In the genomic region with DNA sequence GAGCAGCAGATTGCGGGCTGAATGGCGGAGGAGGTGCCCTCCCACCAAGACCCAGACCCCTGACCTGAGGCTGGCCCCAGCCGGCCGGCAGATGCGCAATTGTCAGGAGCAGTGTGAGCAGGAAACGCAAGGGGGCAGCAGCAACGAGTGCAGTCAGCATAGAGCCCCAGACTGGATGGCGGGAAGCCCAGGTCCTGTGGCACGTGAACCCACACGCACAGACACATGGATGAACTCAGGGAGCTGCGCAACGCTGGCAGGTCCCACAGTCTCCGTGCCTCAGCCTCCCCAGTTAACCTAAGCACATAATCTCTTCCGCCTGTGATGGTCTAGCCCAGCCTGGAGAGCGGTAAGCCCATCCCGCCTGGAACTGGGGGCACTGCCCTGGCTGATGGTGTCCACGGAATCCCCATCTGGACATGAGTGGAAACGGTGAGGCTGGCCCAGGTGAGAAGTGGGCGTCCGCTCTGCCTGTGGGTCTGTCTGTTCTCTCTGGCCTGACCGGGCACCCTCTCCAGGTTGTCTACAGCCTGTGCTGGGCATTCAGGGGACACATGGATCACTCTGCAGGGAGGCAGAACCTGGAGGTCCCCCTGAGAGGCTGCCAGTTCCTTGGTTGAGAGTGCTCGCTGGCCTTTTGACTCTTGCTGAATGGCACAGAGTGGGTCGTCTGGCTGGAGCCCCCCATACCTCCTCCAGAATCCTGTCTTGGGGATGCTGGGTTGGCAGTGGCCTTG, we compare ENCODE assay signal across 8 cellular contexts. TPM values are rescaled to one million over a fixed set of nuclear protein-coding genes. Genes with fewer than 3 reads are reported as not detected.
DNase-seq lines count a peak whose midpoint lies in the region; ATAC-seq and TF ChIP-seq lines count a peak whose summit lies in the region.

No MANE protein-coding gene starts in this region.

- no peak for ATAC-seq in HG03442 (IDR thresholded peaks at IDR 0.05; ENCODE audit: unreplicated experiment)

- no peaks in the 10 kb centered on the region for H4K20me1 ChIP-seq in MM.1S (ENCODE audit: insufficient read depth, low read length)

- H3K9ac ChIP-seq in MM.1S (ENCODE audit: low read length): no peak overlapping the region

- H3K27ac ChIP-seq in MM.1S (ENCODE audit: low read length): no peak overlapping the region

- peaks cover 15% of the 10 kb centered on the region for H3K4me1 ChIP-seq in MM.1S (ENCODE audit: low read length)

- DNase-seq in NCI-H1092 treated with DMSO at 0.1 percent for 48 hours (lab: John Stamatoyannopoulos, UW) (peak; percentile 34), NCI-H1092 (lab: John Stamatoyannopoulos, UW) (no peak), MM.1S (peak; percentile 69), dermis blood vessel endothelial cell (peak; percentile 70), lung microvascular endothelial cell (ENCODE audit: low read depth in 2 of 2) (peak; percentile 51 to 72)
- DNase-seq in activated CD4-positive, alpha-beta T cell treated with anti-CD3 and anti-CD28 coated beads for 48 hours: peak; percentile 79
- DNase-seq in stimulated activated naive CD4-positive, alpha-beta T cell (lab: John Stamatoyannopoulos, UW): peak in 5 of 6 experiments; percentile 12 to 39 (median 15)

- H3K4me2 ChIP-seq in MM.1S (ENCODE audit: low read depth, low read length): no peak overlapping the region

- H3K9me3 ChIP-seq in MM.1S (replicated peaks; ENCODE audit: insufficient read depth, low read length): no peaks in the 10 kb centered on the region

- no peaks in the 10 kb centered on the region; the same call in 1 of the 2 replicates for H3F3A ChIP-seq in MM.1S (ENCODE audit: insufficient read depth, low read length)

- TF ChIP-seq CTCF in MM.1S (IDR thresholded peaks at IDR 0.05; ENCODE audit: low read length): peak; percentile 79

- no peaks in the 10 kb centered on the region for H3K9me2 ChIP-seq in MM.1S (replicated peaks; ENCODE audit: insufficient read depth, low read length)

- peaks cover 12% of the 10 kb centered on the region for H3K27me3 ChIP-seq in MM.1S (replicated peaks; ENCODE audit: insufficient read depth, low read length)

- no peaks in the 10 kb centered on the region for H3K79me2 ChIP-seq in MM.1S (ENCODE audit: low read length)

- no peak overlapping the region for H3K4me3 ChIP-seq in MM.1S (ENCODE audit: low read length)

- H2AFZ ChIP-seq in MM.1S (ENCODE audit: low read length): no peak overlapping the region

- no peaks in the 10 kb centered on the region for H3K36me3 ChIP-seq in MM.1S (replicated peaks; ENCODE audit: insufficient read depth, low read length)

RNA-seq across cellular contexts. Expression of a gene that starts 0.6 kb away (rescaled TPM):
- not detected in 2 replicates for total RNA-seq in dermis blood vessel endothelial cell
- total RNA-seq in lung microvascular endothelial cell: not detected in 2 replicates

RNA-seq across cellular contexts. Expression of a gene that starts 10.3 kb away (rescaled TPM):
- total RNA-seq in dermis blood vessel endothelial cell (not detected in 2 replicates), lung microvascular endothelial cell (not detected in 2 replicates)

RNA-seq across cellular contexts. Expression of a gene that starts 10.5 kb away (rescaled TPM):
- total RNA-seq in dermis blood vessel endothelial cell: 10.7 and 13.0 TPM in 2 replicates
- total RNA-seq in lung microvascular endothelial cell: 7.1 and 7.6 TPM in 2 replicates

RNA-seq across cellular contexts. Expression of a gene that starts 33.5 kb away (rescaled TPM):
- 166 and 175 TPM in 2 replicates for total RNA-seq in dermis blood vessel endothelial cell
- total RNA-seq in lung microvascular endothelial cell: 143 and 149 TPM in 2 replicates

RNA-seq across cellular contexts. Expression of a gene that starts 34.2 kb away (rescaled TPM):
- not detected in 2 replicates for total RNA-seq in dermis blood vessel endothelial cell
- total RNA-seq in lung microvascular endothelial cell: not detected in 2 replicates
